17 cellular contexts compared by ENCODE assay signal in the genomic region with DNA sequence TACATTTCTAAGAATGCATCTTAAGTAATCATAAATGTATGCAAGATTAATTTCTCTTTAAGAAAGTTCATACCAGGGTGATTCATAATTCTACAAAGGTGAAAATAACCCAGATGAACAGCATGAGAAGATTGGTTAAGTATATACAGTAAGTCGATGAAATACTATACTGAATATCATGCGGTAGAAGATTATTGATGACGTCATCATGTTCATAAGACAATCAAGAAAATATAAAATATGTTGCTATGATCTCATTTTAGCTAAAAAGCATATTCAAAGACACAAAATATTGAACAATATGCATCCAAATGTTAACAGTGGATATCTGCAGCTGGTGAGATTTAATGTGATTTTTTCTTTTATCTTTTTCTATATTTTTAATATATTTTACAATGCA.
A peak's percentile ranks its signal among the peaks of the same experiment; 100 is the strongest.
DNase-seq lines count a peak whose midpoint lies in the region; ATAC-seq, FAIRE-seq and TF ChIP-seq lines count a peak whose summit lies in the region.
"Had no signal": no experiment of that assay in that cellular context is flagged by ENCODE, and none has a peak within 500 bp of the region (broad histone marks: within the 10 kb centered on the region; RNA-seq: fewer than 3 reads in every experiment).

No MANE protein-coding gene starts in this region.

- H3K18ac ChIP-seq in IMR-90 (ENCODE audit: low read depth, low read length) = no peak overlapping the region

- H3K79me1 ChIP-seq in IMR-90 (ENCODE audit: low read depth in 1 of 2, low read length in 2 of 2) = no peaks in the 10 kb centered on the region

- H3K79me2 ChIP-seq in GM12878 (ENCODE audit: control insufficient read depth, insufficient read depth, low read length) = no peaks in the 10 kb centered on the region

- ATAC-seq in IMR-90 (ENCODE audit: low read depth) (no peak), GM12878 (no peak), HG02885 (IDR thresholded peaks at IDR 0.05; ENCODE audit: poor library complexity, unreplicated experiment) (no peak), lower lobe of right lung (no peak)

- DNase-seq in IMR-90 = no peak
- DNase-seq in GM12878 (ENCODE audit: low read depth, low spot score) = no peak
- peak; percentile 5 for DNase-seq in epithelial cell of esophagus (ENCODE audit: low read depth)
- DNase-seq in NCI-H1048 (lab: John Stamatoyannopoulos, UW) = no peak
- no peak for DNase-seq in lower lobe of right lung
- DNase-seq: C1 segment of cervical spinal cord; Calu3; CD4-positive, alpha-beta memory T cell; COR-L47; DMS53; DMS79 treated with DMSO at 0.1 percent for 48 hours; GF-D8; GOT3; HCEC 1CT had no signal

- RAD21 ChIA-PET in GM12878 (lab: Charles Lee; ENCODE audit: unreplicated experiment) = no interaction called here

- in situ Hi-C loops in IMR-90 (cut with MboI; ENCODE audit: low sequenced_read_pairs) = no loop called here
- in situ Hi-C loops in GM12878 (cut with MboI) = no loop called here

- no peaks in the 10 kb centered on the region for H3K4me1 ChIP-seq in IMR-90 (ENCODE audit: control insufficient read depth, insufficient read depth, low read length)
- H3K4me1 ChIP-seq in GM12878 (ENCODE audit: control insufficient read depth, insufficient read depth, low read length) = no peaks in the 10 kb centered on the region
- H3K4me1 ChIP-seq in lower lobe of right lung = no peaks in the 10 kb centered on the region

- H2AK9ac ChIP-seq in IMR-90 (replicated peaks; ENCODE audit: low read depth, low read length, poor library complexity) = no peak overlapping the region

- TF ChIP-seq EP300 in GM12878 (IDR thresholded peaks at IDR 0.05; ENCODE audit: borderline replicate concordance in 1 of 2, control insufficient read depth in 1 of 2, low read depth in 2 of 2, low read length in 2 of 2) = no peak

- H2BK20ac ChIP-seq in IMR-90 (ENCODE audit: low read depth, low read length) = no peak overlapping the region

- H3K56ac ChIP-seq in IMR-90 (ENCODE audit: extremely low read depth, insufficient read depth, low read length) = no peak overlapping the region

- POLR2A ChIA-PET in IMR-90 (lab: Charles Lee; ENCODE audit: unreplicated experiment) (no interaction called here), GM12878 (lab: Charles Lee) (no interaction called here)

- H2AK5ac ChIP-seq in IMR-90 (ENCODE audit: low read depth, low read length) = no peak overlapping the region

- H3K36me3 ChIP-seq in IMR-90 (ENCODE audit: control insufficient read depth, insufficient read depth, low read length) (no peaks in the 10 kb centered on the region), GM12878 (ENCODE audit: control insufficient read depth in 2 of 2, insufficient read depth in 2 of 2, low read length in 1 of 2) (no peaks in the 10 kb centered on the region), lower lobe of right lung (no peaks in the 10 kb centered on the region)

- H3K4me3 ChIP-seq in IMR-90 (ENCODE audit: insufficient read depth, low read depth, low read length) = no peak overlapping the region
- H3K4me3 ChIP-seq in GM12878 = no peak overlapping the region
- no peak overlapping the region for H3K4me3 ChIP-seq in epithelial cell of esophagus (ENCODE audit: low read length)
- no peak overlapping the region for H3K4me3 ChIP-seq in lower lobe of right lung

- WGBS in IMR-90 (ENCODE audit: extremely low coverage in 2 of 2, insufficient read length in 1 of 2), 2 experiments = no CpG with 5 or more reads among the region's 3 CpGs
- WGBS in GM12878 (ENCODE audit: insufficient coverage, insufficient replicate concordance, low lambda C conversion rate, missing lambda C conversion rate) = 39% methylated on average over 3 of the region's 3 CpGs

- H2AFZ ChIP-seq in IMR-90 (replicated peaks; ENCODE audit: low read length, poor library complexity) (no peak overlapping the region), GM12878 (ENCODE audit: control insufficient read depth, low read depth, low read length) (no peak overlapping the region)

- H4K20me1 ChIP-seq in IMR-90 (ENCODE audit: insufficient read depth, low read length) (no peaks in the 10 kb centered on the region), GM12878 (ENCODE audit: control insufficient read depth, insufficient read depth) (no peaks in the 10 kb centered on the region)

- SMC1A ChIA-PET in GM12878 (lab: Charles Lee; ENCODE audit: uncharacterized antibody, unreplicated experiment) = interaction anchor here (1.1 kb wide), 1 partner anchor 10 kb away, joined by 4 read pairs; no protein-coding TSS in a partner anchor

- no peak for FAIRE-seq in GM12878 (lab: Jason Lieb, UNC)
- FAIRE-seq: GM12892, H54 had no signal

- no peak overlapping the region for H4K8ac ChIP-seq in IMR-90 (ENCODE audit: low read depth in 2 of 2, low read length in 2 of 2)

- no peak overlapping the region for H3K23ac ChIP-seq in IMR-90 (ENCODE audit: low read depth, low read length)

- TF ChIP-seq CTCF in IMR-90 (conservative IDR thresholded peaks at IDR 0.05; ENCODE audit: low read depth, low read length) (no peak), GM12878 (IDR thresholded peaks at IDR 0.05 in 2 of 3, conservative IDR thresholded peaks at IDR 0.05 in 1 of 3; ENCODE audit: control insufficient read depth in 2 of 3, extremely low read depth in 1 of 3, insufficient read depth in 1 of 3, low read depth in 3 of 3, low read length in 3 of 3) (no peak), epithelial cell of esophagus (IDR thresholded peaks at IDR 0.05; ENCODE audit: insufficient read depth, low read depth, low read length, missing control alignments) (no peak), lower lobe of right lung (IDR thresholded peaks at IDR 0.05) (no peak)

- dilution Hi-C loops in IMR-90 (cut with HindIII; ENCODE audit: low sequenced_read_pairs, unreplicated experiment) = no loop called here

- no peak overlapping the region for H2BK120ac ChIP-seq in IMR-90 (ENCODE audit: low read depth, low read length)

- no peak overlapping the region for H4K91ac ChIP-seq in IMR-90 (ENCODE audit: insufficient read depth, low read depth, low read length)

- H3K27me3 ChIP-seq in IMR-90 (ENCODE audit: control insufficient read depth, insufficient read depth, low read length) (no peaks in the 10 kb centered on the region), GM12878 (replicated peaks in 1 of 2; ENCODE audit: control insufficient read depth in 2 of 2, insufficient read depth in 2 of 2, low read length in 1 of 2) (no peaks in the 10 kb centered on the region), lower lobe of right lung (ENCODE audit: low read depth) (no peaks in the 10 kb centered on the region)

- no peak overlapping the region for H2BK5ac ChIP-seq in IMR-90 (ENCODE audit: low read depth, low read length, poor library complexity, severe bottlenecking)

- CTCF ChIA-PET in IMR-90 (lab: Yijun Ruan, JAX) = no interaction called here
- CTCF ChIA-PET in GM12878 (lab: Yijun Ruan, JAX) = no interaction called here

- no peaks in the 10 kb centered on the region for H3K9me3 ChIP-seq in IMR-90 (ENCODE audit: control insufficient read depth, insufficient read depth, low read length)
- H3K9me3 ChIP-seq in GM12878 (replicated peaks; ENCODE audit: control insufficient read depth, insufficient read depth, low read length) = no peaks in the 10 kb centered on the region
- no peaks in the 10 kb centered on the region for H3K9me3 ChIP-seq in lower lobe of right lung

- no peak overlapping the region for H3K4me2 ChIP-seq in IMR-90 (ENCODE audit: low read depth, low read length)
- no peak overlapping the region for H3K4me2 ChIP-seq in GM12878 (ENCODE audit: control insufficient read depth, insufficient read depth)

- intact Hi-C loops in IMR-90 (cut with micrococcal nuclease) (no loop called here), GM12878 (cut with micrococcal nuclease; ENCODE audit: unreplicated experiment) (no loop called here), lower lobe of right lung (cut with DNase I) (no loop called here)

- TF ChIP-seq POLR2A in IMR-90 (IDR thresholded peaks at IDR 0.05; ENCODE audit: low read depth, low read length) (no peak), GM12878 (IDR thresholded peaks at IDR 0.05; ENCODE audit: low read depth, low read length) (no peak)

- no peaks in the 10 kb centered on the region for H3K9me1 ChIP-seq in IMR-90 (ENCODE audit: insufficient read depth, low read length)

- no peak overlapping the region for H3K27ac ChIP-seq in IMR-90 (ENCODE audit: insufficient read depth, low read length)
- no peak overlapping the region for H3K27ac ChIP-seq in GM12878 (ENCODE audit: control insufficient read depth, insufficient read depth)
- H3K27ac ChIP-seq in lower lobe of right lung = no peak overlapping the region

- no peak overlapping the region for H2BK15ac ChIP-seq in IMR-90 (ENCODE audit: low read depth, low read length)

- no peak overlapping the region for H3K4ac ChIP-seq in IMR-90 (ENCODE audit: low read depth, low read length)

- H4K5ac ChIP-seq in IMR-90 (ENCODE audit: low read depth, low read length) = no peak overlapping the region

- no peak overlapping the region for H3K9ac ChIP-seq in IMR-90 (ENCODE audit: low read depth, low read length)
- no peak overlapping the region for H3K9ac ChIP-seq in GM12878 (ENCODE audit: control insufficient read depth, insufficient read depth, low read length)

- H3K14ac ChIP-seq in IMR-90 (replicated peaks; ENCODE audit: low read depth, low read length) = no peak overlapping the region

- BruUV-seq in IMR-90 (replicated peaks; lab: Mats Ljungman, UMichigan) (no TSS peak), GM12878 (replicated peaks; lab: Mats Ljungman, UMichigan) (no TSS peak)

- no peak for TF ChIP-seq RAD21 in IMR-90 (IDR thresholded peaks at IDR 0.05; ENCODE audit: low read length)
- TF ChIP-seq RAD21 in GM12878 (IDR thresholded peaks at IDR 0.05; ENCODE audit: insufficient read depth, low read depth, low read length) = no peak

TF ChIP-seq in IMR-90, 13 proteins besides CTCF, POLR2A, EP300 and RAD21:
- TF ChIP-seq BHLHE40 (IDR thresholded peaks at IDR 0.05; ENCODE audit: low read depth, low read length) = no peak
- peak; percentile 79 for TF ChIP-seq MAFK (IDR thresholded peaks at IDR 0.05; ENCODE audit: low read depth, low read length)

TF ChIP-seq in GM12878, 131 proteins besides CTCF, POLR2A, EP300 and RAD21:
- TF ChIP-seq TCF3 (IDR thresholded peaks at IDR 0.05; ENCODE audit: borderline replicate concordance, insufficient read depth, low read depth, low read length) (no peak), ATF7 (IDR thresholded peaks at IDR 0.05; ENCODE audit: low read depth) (peak; percentile 74)
TF ChIP-seq in GM12878: peak in this region for 1.
